ENCODE assay signal across 7 cellular contexts in genomic region chr11:47270331-47271271, GRCh38. TPM values are rescaled to one million over a fixed set of nuclear protein-coding genes. Genes with fewer than 3 reads are reported as not detected.
DNase-seq lines count a peak whose midpoint lies in the region; ATAC-seq and TF ChIP-seq lines count a peak whose summit lies in the region.

No MANE protein-coding gene starts in this region.

- no peak for TF ChIP-seq POLR2A in transverse colon (IDR thresholded peaks at IDR 0.05)

- in situ Hi-C loops in transverse colon (cut with MboI; ENCODE audit: low pct_ligation_motif_present in 1 of 4, low pct_unique_long_range_greater_than_20kb in 1 of 4, low sequenced_read_pairs in 3 of 4): no loop called here

- H3K27ac Mint-ChIP-seq in activated B cell treated with CpG ODN at 0.5 μM for 24 hours: peak overlapping the region; percentile 79

- no peak for ATAC-seq in activated B cell treated with CpG ODN at 0.5 μM for 24 hours (ENCODE audit: low read depth)
- no peak for ATAC-seq in HG03108 (IDR thresholded peaks at IDR 0.05; ENCODE audit: unreplicated experiment)

- H3K4me1 Mint-ChIP-seq in activated B cell treated with CpG ODN at 0.5 μM for 24 hours: peaks cover 54% of the 10 kb centered on the region

- H3K27me3 Mint-ChIP-seq in activated B cell treated with CpG ODN at 0.5 μM for 24 hours: no peaks in the 10 kb centered on the region

- no peaks in the 10 kb centered on the region for H3K9me3 Mint-ChIP-seq in activated B cell treated with CpG ODN at 0.5 μM for 24 hours

- H3K36me3 Mint-ChIP-seq in activated B cell treated with CpG ODN at 0.5 μM for 24 hours (ENCODE audit: low read depth): peaks cover 25% of the 10 kb centered on the region

- H3K27me3 ChIP-seq in endocrine pancreas (ENCODE audit: control insufficient read depth, insufficient read depth, low read length) (no peaks in the 10 kb centered on the region), mononuclear cell (ENCODE audit: insufficient read depth, low read length) (no peaks in the 10 kb centered on the region), transverse colon (no peaks in the 10 kb centered on the region)

- TF ChIP-seq CTCF in GM10266 (IDR thresholded peaks at IDR 0.05; ENCODE audit: control insufficient read depth, insufficient read depth, low read depth, missing control alignments): peak; percentile 31
- no peak for TF ChIP-seq CTCF in activated B cell treated with CpG ODN at 0.5 μM for 24 hours (IDR thresholded peaks at IDR 0.05)
- TF ChIP-seq CTCF in transverse colon (IDR thresholded peaks at IDR 0.05): no peak

- no peak for TF ChIP-seq EP300 in transverse colon (IDR thresholded peaks at IDR 0.05; ENCODE audit: low read depth)

- H3K36me3 ChIP-seq in endocrine pancreas (ENCODE audit: control insufficient read depth, insufficient read depth, low read length) (peaks cover 10% of the 10 kb centered on the region), transverse colon (peaks cover 0 to 14% (median 7%) of the 10 kb centered on the region in 4 donors)

- WGBS in transverse colon (ENCODE audit: low coverage in 1 of 2), 2 donors: 2 to 5% methylated on average over 12 to 19 of the region's 34 CpGs

- peak overlapping the region; percentile 79 for H3K4me3 ChIP-seq in endocrine pancreas (ENCODE audit: control insufficient read depth, insufficient read depth, low read length)
- H3K4me3 ChIP-seq in mononuclear cell (ENCODE audit: low read length): peak overlapping the region; percentile 59
- H3K4me3 ChIP-seq in transverse colon: peak overlapping the region; percentile 63 to 95 (median 88)

- peak overlapping the region; percentile 74 for H3K9ac ChIP-seq in endocrine pancreas (ENCODE audit: control insufficient read depth, insufficient read depth, low read length)

- DNase-seq in GM10266 (ENCODE audit: extremely low spot score): peak; percentile 36
- DNase-seq in NCI-H1092 (lab: John Stamatoyannopoulos, UW): peak; percentile 33
- DNase-seq in activated B cell treated with CpG ODN at 0.5 μM for 24 hours: no peak
- peak; percentile 34 for DNase-seq in transverse colon

- CTCF ChIA-PET in activated B cell treated with CpG ODN at 0.5 μM for 24 hours (lab: Charles Lee): interaction anchor here (1.0 to 1.5 kb wide), 3 partner anchors 22 to 142 kb away, joined by 3 to 5 read pairs (median 4); partner anchors contain the start of gene ACP2

- peak overlapping the region; percentile 94 to 98 (median 97) for H3K27ac ChIP-seq in transverse colon

- H3K9me3 ChIP-seq in endocrine pancreas (ENCODE audit: control insufficient read depth, low read length): no peaks in the 10 kb centered on the region
- no peaks in the 10 kb centered on the region for H3K9me3 ChIP-seq in mononuclear cell (ENCODE audit: low read depth, low read length)
- H3K9me3 ChIP-seq in transverse colon: no peaks in the 10 kb centered on the region

- intact Hi-C loops in activated B cell treated with CpG ODN at 0.5 μM for 24 hours (cut with micrococcal nuclease): loop anchor here (5.0 kb wide), 1 partner anchor 372 kb away; the partner anchor contains the start of gene MTCH2
- intact Hi-C loops in transverse colon (cut with DNase I; ENCODE audit: low total_unique reads): loop anchor here (10.0 kb wide), 1 partner anchor 74 kb away; no protein-coding TSS in a partner anchor

- POLR2A ChIA-PET in activated B cell treated with CpG ODN at 0.5 μM for 24 hours (lab: Charles Lee): interaction anchor here (0.6 to 5.9 kb wide), 17 partner anchors 19 to 658 kb away, joined by 3 to 57 read pairs (median 4); partner anchors contain the start of genes ACP2, DDB2, FNBP4 and NUP160

- H3K4me1 ChIP-seq in endocrine pancreas (ENCODE audit: control insufficient read depth, insufficient read depth, low read length) (no peaks in the 10 kb centered on the region), mononuclear cell (ENCODE audit: insufficient read depth, low read length) (peaks cover 54% of the 10 kb centered on the region), transverse colon (peaks cover 26 to 42% (median 36%) of the 10 kb centered on the region in 4 donors)

- H3K4me3 Mint-ChIP-seq in activated B cell treated with CpG ODN at 0.5 μM for 24 hours: peak overlapping the region; percentile 85

RNA-seq across cellular contexts. Expression of gene MADD, which starts 0.7 kb away (rescaled TPM):
- total RNA-seq in activated B cell treated with CpG ODN at 0.5 μM for 24 hours (60.9 and 86.9 TPM in 2 replicates), mononuclear cell (87.8 TPM), transverse colon (100 to 1,000 TPM in 1 of 4 donors, 10 to 100 TPM in 3; 64.3 to 285 (median 71.8) TPM)

RNA-seq across cellular contexts. Expression of gene NR1H3, which starts 12.8 kb away (rescaled TPM):
- total RNA-seq in activated B cell treated with CpG ODN at 0.5 μM for 24 hours (3.9 and 4.9 TPM in 2 replicates), mononuclear cell (1.4 TPM), transverse colon (100 to 1,000 TPM in 3 of 4 donors, 10 to 100 TPM in 1; 28.7 to 124 (median 113) TPM)

RNA-seq across cellular contexts. Expression of gene ACP2, which starts 22.0 kb away (rescaled TPM):
- total RNA-seq in activated B cell treated with CpG ODN at 0.5 μM for 24 hours (18.7 and 22.5 TPM in 2 replicates), mononuclear cell (9.2 TPM), transverse colon (100 to 1,000 TPM in 1 of 4 donors, 10 to 100 TPM in 3; 66.3 to 120 (median 88.9) TPM)

RNA-seq across cellular contexts. Expression of gene DDB2, which starts 55.8 kb away (rescaled TPM):
- total RNA-seq in activated B cell treated with CpG ODN at 0.5 μM for 24 hours (95.1 and 98.0 TPM in 2 replicates), mononuclear cell (21.8 TPM), transverse colon (10 to 100 TPM in 3 of 4 donors, 1 to 10 TPM in 1; 8.6 to 45.4 (median 28.6) TPM)
